10 cellular contexts compared by ENCODE assay signal in the genomic region with DNA sequence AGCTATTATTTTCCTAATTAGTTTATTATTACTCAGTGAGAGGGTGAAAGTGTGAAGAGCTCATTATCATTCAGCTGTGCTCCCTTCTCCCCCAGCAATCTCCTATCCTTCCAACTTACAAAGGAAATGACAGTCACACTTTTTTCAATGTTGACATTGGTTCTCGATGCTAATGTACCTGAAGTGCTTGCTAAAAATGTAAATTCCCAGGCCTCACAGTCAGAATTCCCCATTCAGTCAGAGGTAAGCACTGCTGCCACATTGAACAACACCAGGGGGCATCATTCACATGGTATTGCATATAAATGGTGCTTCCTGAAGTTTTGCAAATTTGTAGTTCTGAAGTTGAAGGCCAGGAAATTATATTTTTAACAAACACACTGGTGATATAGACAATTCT.
A peak's percentile ranks its signal among the peaks of the same experiment; 100 is the strongest.
DNase-seq lines count a peak whose midpoint lies in the region; ATAC-seq, FAIRE-seq and TF ChIP-seq lines count a peak whose summit lies in the region.
"Had no signal": no experiment of that assay in that cellular context is flagged by ENCODE, and none has a peak within 500 bp of the region (broad histone marks: within the 10 kb centered on the region; RNA-seq: fewer than 3 reads in every experiment).

No MANE protein-coding gene starts in this region.

- no peak overlapping the region for H3K4me3 Mint-ChIP-seq in activated CD4-positive, alpha-beta T cell treated with anti-CD3 and anti-CD28 coated beads, Interleukin-2, amount 10 ng/mL, durations not matched to agents 24 days and 14 days
- no peak overlapping the region for H3K4me3 Mint-ChIP-seq in type B pancreatic cell
- H3K4me3 Mint-ChIP-seq: natural killer cell had no signal

- H3K27me3 Mint-ChIP-seq in activated CD4-positive, alpha-beta T cell treated with anti-CD3 and anti-CD28 coated beads, Interleukin-2, amount 10 ng/mL, durations not matched to agents 24 days and 14 days, result no peaks in the 10 kb centered on the region
- H3K27me3 Mint-ChIP-seq in type B pancreatic cell, result peaks cover 14% of the 10 kb centered on the region

- CTCF ChIA-PET in K562 (lab: Yijun Ruan, JAX; ENCODE audit: low intra/inter-chr PET ratio), result no interaction called here

- TF ChIP-seq POLR2A in K562 (conservative IDR thresholded peaks at IDR 0.05) (no peak), Peyer's patch (IDR thresholded peaks at IDR 0.05) (no peak)

- in situ Hi-C loops in K562 (cut with MboI), result no loop called here

- TF ChIP-seq RAD21 in K562 (CRISPR knock-in tag; conservative IDR thresholded peaks at IDR 0.05 in 1 of 2, IDR thresholded peaks at IDR 0.05 in 1 of 2), result 0 out of 4 replicates have a peak, but pooled peaks of 1 of the 2 experiments have one; percentile 30

- no peaks in the 10 kb centered on the region for H3K9me1 ChIP-seq in K562 (ENCODE audit: control insufficient read depth, insufficient read depth, low read length)

- H3K9ac ChIP-seq in K562 (ENCODE audit: insufficient read depth in 1 of 2, low read depth in 2 of 2, low read length in 2 of 2), result no peak overlapping the region

- no peak overlapping the region for H3K4me2 ChIP-seq in K562 (ENCODE audit: insufficient read depth, low read length)

- no peaks in the 10 kb centered on the region for H3K36me3 Mint-ChIP-seq in activated CD4-positive, alpha-beta T cell treated with anti-CD3 and anti-CD28 coated beads, Interleukin-2, amount 10 ng/mL, durations not matched to agents 24 days and 14 days (ENCODE audit: low read depth)
- no peaks in the 10 kb centered on the region for H3K36me3 Mint-ChIP-seq in type B pancreatic cell
- H3K36me3 Mint-ChIP-seq: natural killer cell had no signal

- H3K4me1 ChIP-seq in K562 (replicated peaks in 1 of 2; ENCODE audit: control insufficient read depth in 2 of 2, insufficient read depth in 2 of 2, low read length in 2 of 2) (no peaks in the 10 kb centered on the region), Peyer's patch (no peaks in the 10 kb centered on the region)

- no peaks in the 10 kb centered on the region for H3K4me1 Mint-ChIP-seq in activated CD4-positive, alpha-beta T cell treated with anti-CD3 and anti-CD28 coated beads, Interleukin-2, amount 10 ng/mL, durations not matched to agents 24 days and 14 days
- no peaks in the 10 kb centered on the region for H3K4me1 Mint-ChIP-seq in type B pancreatic cell (ENCODE audit: unreplicated experiment)
- H3K4me1 Mint-ChIP-seq: natural killer cell had no signal

- BruUV-seq in K562 (replicated peaks; lab: Mats Ljungman, UMichigan), result no TSS peak

- intact Hi-C loops in activated CD4-positive, alpha-beta T cell treated with anti-CD3 and anti-CD28 coated beads, Interleukin-2, amount 10 ng/mL, durations not matched to agents 24 days and 14 days (cut with micrococcal nuclease), result no loop called here
- intact Hi-C loops in K562 (cut with micrococcal nuclease), result no loop called here

- no peaks in the 10 kb centered on the region for H3K27me3 ChIP-seq in K562 (ENCODE audit: control insufficient read depth in 2 of 2, insufficient read depth in 2 of 2, low read length in 2 of 2)
- no peaks in the 10 kb centered on the region for H3K27me3 ChIP-seq in Peyer's patch

- no peak for ATAC-seq in K562
- ATAC-seq: natural killer cell had no signal

- POLR2A ChIA-PET in K562 (lab: Yijun Ruan, JAX), result interaction anchor here (1.0 kb wide), 1 partner anchor 348 kb away, joined by 3 read pairs; no protein-coding TSS in a partner anchor

- no peak overlapping the region for H2AFZ ChIP-seq in K562 (ENCODE audit: low read depth, low read length)

- H3K36me3 ChIP-seq in K562 (ENCODE audit: control insufficient read depth, insufficient read depth, low read length), result no peaks in the 10 kb centered on the region
- H3K36me3 ChIP-seq in Peyer's patch, result no peaks in the 10 kb centered on the region

- H3K79me2 ChIP-seq in K562 (ENCODE audit: control insufficient read depth, insufficient read depth, low read length), result no peaks in the 10 kb centered on the region

- TF ChIP-seq EP300 in K562 (IDR thresholded peaks at IDR 0.05; ENCODE audit: low read length), result no peak

- H4K20me1 ChIP-seq in K562 (replicated peaks; ENCODE audit: control insufficient read depth, insufficient read depth, low read length), result no peaks in the 10 kb centered on the region

- peak; percentile 24 for DNase-seq in activated CD4-positive, alpha-beta T cell treated with anti-CD3 and anti-CD28 coated beads, Interleukin-2, amount 10 ng/mL, durations not matched to agents 24 days and 14 days
- no peak for DNase-seq in activated CD4-positive, alpha-beta T cell treated with anti-CD3 and anti-CD28 coated beads, Interleukin-2, amount 50 U/mL, for 48 hours
- DNase-seq in NCI-H146 treated with DMSO at 0.1 percent for 48 hours (lab: John Stamatoyannopoulos, UW; ENCODE audit: unreplicated experiment), result peak; percentile 43
- DNase-seq in K562 (ENCODE audit: extremely low read depth in 1 of 4, low spot score in 3 of 4), result no peak
- DNase-seq in type B pancreatic cell (ENCODE audit: extremely low spot score, unreplicated experiment), result no peak
- DNase-seq in CD1c-positive myeloid dendritic cell (ENCODE audit: extremely low spot score), result no peak
- DNase-seq in Peyer's patch, result no peak
- no peak for DNase-seq in Kasumi-1 (lab: John Stamatoyannopoulos, UW)
- DNase-seq: KBM-7, natural killer cell had no signal

- FAIRE-seq in K562 (lab: Jason Lieb, UNC), result no peak

- H3K4me3 ChIP-seq in K562, result no peak overlapping the region
- H3K4me3 ChIP-seq in Peyer's patch, result no peak overlapping the region

- H3K27ac Mint-ChIP-seq in activated CD4-positive, alpha-beta T cell treated with anti-CD3 and anti-CD28 coated beads, Interleukin-2, amount 10 ng/mL, durations not matched to agents 24 days and 14 days, result no peak overlapping the region
- no peak overlapping the region for H3K27ac Mint-ChIP-seq in type B pancreatic cell
- H3K27ac Mint-ChIP-seq: natural killer cell had no signal

- H3K9me3 ChIP-seq in K562 (replicated peaks; ENCODE audit: control insufficient read depth, insufficient read depth, low read depth, low read length) (no peaks in the 10 kb centered on the region), Peyer's patch (no peaks in the 10 kb centered on the region)

- WGBS in K562 (ENCODE audit: insufficient coverage, low coverage, missing lambda C conversion rate), result 0% methylated on average over 1 of the region's 1 CpG

- TF ChIP-seq CTCF in K562 (IDR thresholded peaks at IDR 0.05 in 2 of 3, conservative IDR thresholded peaks at IDR 0.05 in 1 of 3; ENCODE audit: insufficient read depth in 2 of 3, low read depth in 1 of 3, low read length in 3 of 3) (peak; percentile 14 to 25 (median 24); a peak in 1 of 6 replicates), type B pancreatic cell (conservative IDR thresholded peaks at IDR 0.05) (peak; percentile 62), Peyer's patch (IDR thresholded peaks at IDR 0.05) (peak in 3 of 6 experiments; percentile 18 to 33 (median 23))

- H3K27ac ChIP-seq in K562 (ENCODE audit: extremely low read depth, low read depth, low read length) (no peak overlapping the region), Peyer's patch (no peak overlapping the region)

- no peaks in the 10 kb centered on the region for H3K9me3 Mint-ChIP-seq in activated CD4-positive, alpha-beta T cell treated with anti-CD3 and anti-CD28 coated beads, Interleukin-2, amount 10 ng/mL, durations not matched to agents 24 days and 14 days
- H3K9me3 Mint-ChIP-seq in type B pancreatic cell, result no peaks in the 10 kb centered on the region
- H3K9me3 Mint-ChIP-seq: natural killer cell had no signal

TF ChIP-seq in K562, 482 proteins besides CTCF, POLR2A, EP300 and RAD21:
- no peak for TF ChIP-seq ZNF586 (CRISPR knock-in tag; conservative IDR thresholded peaks at IDR 0.05)
- no peak for TF ChIP-seq CXXC5 (CRISPR knock-in tag; IDR thresholded peaks at IDR 0.05)
- TF ChIP-seq ZEB2 (IDR thresholded peaks at IDR 0.05), result no peak

Comparison
In these comparisons a context has a peak if more than half of its experiments do, and no peak if none do; other contexts are left out.
1. DNase-seq: peak in activated CD4-positive, alpha-beta T cell treated with anti-CD3 and anti-CD28 coated beads, Interleukin-2, amount 10 ng/mL, durations not matched to agents 24 days and 14 days (single experiment) and NCI-H146 treated with DMSO at 0.1 percent for 48 hours (single experiment); none in activated CD4-positive, alpha-beta T cell treated with anti-CD3 and anti-CD28 coated beads, Interleukin-2, amount 50 U/mL, for 48 hours (0 of 2), K562 (0 of 4), type B pancreatic cell (single experiment), CD1c-positive myeloid dendritic cell (single experiment), Peyer's patch (0 of 3) and Kasumi-1 (0 of 2).